ENCODE assay signal across 8 cellular contexts in genomic region chr10:118744346-118744918, GRCh38. TPM values are rescaled to one million over a fixed set of nuclear protein-coding genes. Genes with fewer than 3 reads are reported as not detected.
DNase-seq lines count a peak whose midpoint lies in the region; ATAC-seq and TF ChIP-seq lines count a peak whose summit lies in the region.
"Not testable (repeated sequence)": the region's sequence is repeated elsewhere in the genome, so short reads cannot be mapped to it uniquely, and the experiment has no call there.

No MANE protein-coding gene starts in this region.

- in situ Hi-C loops in GM23248 (cut with MboI) = not testable (repeated sequence)

- WGBS in GM23248 (ENCODE audit: low coverage in 1 of 2, low lambda C conversion rate in 2 of 2, missing lambda C conversion rate in 2 of 2), 2 experiments = 33 to 35% methylated on average over 9 of the region's 9 CpGs

- H3K9me3 ChIP-seq in GM23248 (ENCODE audit: low read depth) = not testable (repeated sequence)

- ATAC-seq in left lobe of liver = peak; percentile 75
- peak; percentile 87 for ATAC-seq in sciatic nerve

- H3K27ac ChIP-seq in ACC112 (ENCODE audit: low read depth, low read length) (peak overlapping the region; percentile 16), GM23248 (peak overlapping the region; percentile 19; the same call in 1 of the 2 replicates)

- H3K9ac ChIP-seq in GM23248 = not testable (repeated sequence)

- not testable (repeated sequence) for TF ChIP-seq CTCF in epithelial cell of esophagus (IDR thresholded peaks at IDR 0.05; ENCODE audit: insufficient read depth, low read depth, low read length, missing control alignments); fibroblast of villous mesenchyme (IDR thresholded peaks at IDR 0.05; ENCODE audit: insufficient read depth, low read depth, low read length)

- H3K79me2 ChIP-seq in ACC112 (ENCODE audit: control insufficient read depth, insufficient read depth, low read length, unreplicated experiment) (peaks cover 94% of the 10 kb centered on the region), GM23248 (ENCODE audit: insufficient read depth) (peaks cover 98% of the 10 kb centered on the region)

- H3K9me2 ChIP-seq in GM23248 (ENCODE audit: insufficient read depth) = not testable (repeated sequence)

- H3K27me3 ChIP-seq in ACC112 (ENCODE audit: insufficient read depth, low read length); GM23248 (replicated peaks; ENCODE audit: insufficient read depth): not testable (repeated sequence)

- H3K4me1 ChIP-seq in ACC112 (ENCODE audit: control insufficient read depth, insufficient read depth, low read length, unreplicated experiment) = peaks cover 44% of the 10 kb centered on the region
- peaks cover 49% of the 10 kb centered on the region for H3K4me1 ChIP-seq in GM23248 (ENCODE audit: insufficient read depth)

- DNase-seq in GM23248 = peak; percentile 56
- peak; percentile 16 for DNase-seq in MV-4-11 (lab: John Stamatoyannopoulos, UW)
- peak; percentile 41 for DNase-seq in amniotic epithelial cell (ENCODE audit: low read depth)
- DNase-seq in epithelial cell of esophagus (ENCODE audit: low read depth) = peak; percentile 43
- DNase-seq in fibroblast of villous mesenchyme (ENCODE audit: low read depth) = peak; percentile 17
- DNase-seq in left lobe of liver (ENCODE audit: low spot score); sciatic nerve (ENCODE audit: low spot score): not testable (repeated sequence)

- H3K4me2 ChIP-seq in GM23248 (ENCODE audit: unreplicated experiment) = peak overlapping the region; percentile 53

- H3K4me3 ChIP-seq in ACC112 (ENCODE audit: low read depth, low read length) = 0 out of 2 replicates have a peak overlapping the region, but pooled peaks have one; percentile 16
- not testable (repeated sequence) for H3K4me3 ChIP-seq in GM23248; epithelial cell of esophagus (ENCODE audit: low read length); fibroblast of villous mesenchyme (ENCODE audit: low read depth, low read length)

- not testable (repeated sequence) for H4K20me1 ChIP-seq in GM23248 (ENCODE audit: insufficient read depth)

- not testable (repeated sequence) for H2AFZ ChIP-seq in ACC112 (ENCODE audit: low read length, unreplicated experiment); GM23248

- intact Hi-C loops in sciatic nerve (cut with DNase I) = not testable (repeated sequence)

- not testable (repeated sequence) for H3K36me3 ChIP-seq in ACC112 (ENCODE audit: insufficient read depth, low read length); GM23248 (ENCODE audit: low read depth)

- peaks cover 22% of the 10 kb centered on the region for H3F3A ChIP-seq in GM23248 (ENCODE audit: insufficient read depth)

RNA-seq across cellular contexts. Expression of gene CACUL1, which starts 10.3 kb away (rescaled TPM):
- 14.8 and 18.8 TPM in 2 replicates for total RNA-seq in GM23248 (2014; rRNA removed; shearing (Covaris generic))
- 26.3 and 27.1 TPM in 2 replicates for polyA plus RNA-seq in GM23248 (2016; fragmentation: Nextera tagmentation; extraction: Ambion mirVana)
- total RNA-seq in fibroblast of villous mesenchyme (29.0 and 40.6 TPM in 2 replicates), left lobe of liver (16.1 TPM), sciatic nerve (48.3 TPM)
